15 cellular contexts compared by ENCODE assay signal in genomic region chr21:35178812-35179211, GRCh38.
DNase-seq lines count a peak whose midpoint lies in the region; ATAC-seq and TF ChIP-seq lines count a peak whose summit lies in the region.
"Had no signal": no experiment of that assay in that cellular context is flagged by ENCODE, and none has a peak within 500 bp of the region (broad histone marks: within the 10 kb centered on the region; RNA-seq: fewer than 3 reads in every experiment).

No MANE protein-coding gene starts in this region.

- H2AFZ ChIP-seq in SK-N-SH (ENCODE audit: low read depth), result no peak overlapping the region

- CTCF ChIA-PET in SK-N-SH (lab: Yijun Ruan, JAX) (no interaction called here), HEK293T (lab: Yijun Ruan, JAX) (no interaction called here)

- H3K9me3 ChIP-seq in SK-N-SH, result no peaks in the 10 kb centered on the region
- H3K9me3 ChIP-seq: tibial artery had no signal

- H3K4me3 Mint-ChIP-seq in activated naive CD8-positive, alpha-beta T cell treated with anti-CD3 and anti-CD28 coated beads, Interleukin-2, amount 50 U/mL, for 24 hours, result no peak overlapping the region
- H3K4me3 Mint-ChIP-seq in nephron, result no peak overlapping the region
- H3K4me3 Mint-ChIP-seq in mesothelial cell of epicardium, result no peak overlapping the region
- H3K4me3 Mint-ChIP-seq: effector memory CD8-positive, alpha-beta T cell had no signal

- H3K4me2 ChIP-seq in SK-N-SH, result no peak overlapping the region

- H3K9me2 ChIP-seq in SK-N-SH, result no peaks in the 10 kb centered on the region

- WGBS in SK-N-SH (ENCODE audit: low lambda C conversion rate), result 22% methylated on average over 1 of the region's 1 CpG

- H3K27me3 ChIP-seq in SK-N-SH (ENCODE audit: insufficient read depth), result no peaks in the 10 kb centered on the region
- H3K27me3 ChIP-seq: heart left ventricle, tibial artery had no signal

- H3K79me2 ChIP-seq in SK-N-SH (ENCODE audit: insufficient read depth), result no peaks in the 10 kb centered on the region

- H3K36me3 Mint-ChIP-seq in activated naive CD8-positive, alpha-beta T cell treated with anti-CD3 and anti-CD28 coated beads, Interleukin-2, amount 50 U/mL, for 24 hours (ENCODE audit: low read depth), result peaks cover 3% of the 10 kb centered on the region
- H3K36me3 Mint-ChIP-seq in nephron (ENCODE audit: low read depth) (no peaks in the 10 kb centered on the region), mesothelial cell of epicardium (no peaks in the 10 kb centered on the region)

- no peak for TF ChIP-seq EP300 in SK-N-SH (IDR thresholded peaks at IDR 0.05; ENCODE audit: borderline replicate concordance in 1 of 2, low read depth in 1 of 2, low read length in 1 of 2)

- H3K9ac ChIP-seq in SK-N-SH, result no peak overlapping the region

- H3K9me3 Mint-ChIP-seq in activated naive CD8-positive, alpha-beta T cell treated with anti-CD3 and anti-CD28 coated beads, Interleukin-2, amount 50 U/mL, for 24 hours, result peaks cover 20% of the 10 kb centered on the region
- H3K9me3 Mint-ChIP-seq in nephron, result peaks cover 21% of the 10 kb centered on the region
- peaks cover 15% of the 10 kb centered on the region for H3K9me3 Mint-ChIP-seq in mesothelial cell of epicardium
- H3K9me3 Mint-ChIP-seq: effector memory CD8-positive, alpha-beta T cell had no signal

- no peak for DNase-seq in SK-N-SH
- peak; percentile 98 for DNase-seq in LHCN-M2 (ENCODE audit: low read depth)
- DNase-seq in activated naive CD8-positive, alpha-beta T cell treated with anti-CD3 and anti-CD28 coated beads, Interleukin-2, amount 50 U/mL, for 24 hours, result no peak
- DNase-seq in HEK293T (ENCODE audit: extremely low spot score), result no peak
- DNase-seq in mesothelial cell of epicardium (ENCODE audit: low spot score in 2 of 2, unreplicated experiment in 2 of 2), result no peak
- DNase-seq: effector memory CD8-positive, alpha-beta T cell; heart left ventricle; left ventricle myocardium inferior; OCI-M1; T-helper 9 cell; tibial artery had no signal

- H3K4me1 ChIP-seq in SK-N-SH (ENCODE audit: control insufficient read depth in 1 of 2, insufficient read depth in 2 of 2, low read depth in 1 of 2, low read length in 1 of 2), result no peaks in the 10 kb centered on the region; a peak in 1 of 4 replicates
- H3K4me1 ChIP-seq: heart left ventricle, left ventricle myocardium inferior, tibial artery had no signal

- H3K4me3 ChIP-seq in SK-N-SH (ENCODE audit: low read depth in 2 of 2, low read length in 1 of 2), result no peak overlapping the region
- H3K4me3 ChIP-seq: heart left ventricle, left ventricle myocardium inferior, tibial artery had no signal

- TF ChIP-seq CTCF in SK-N-SH (IDR thresholded peaks at IDR 0.05) (no peak), nephron (IDR thresholded peaks at IDR 0.05; ENCODE audit: unreplicated experiment in 3 of 3) (no peak), mesothelial cell of epicardium (IDR thresholded peaks at IDR 0.05; ENCODE audit: unreplicated experiment) (no peak)

- peaks cover 6% of the 10 kb centered on the region for H3F3A ChIP-seq in SK-N-SH (replicated peaks; ENCODE audit: insufficient read depth)

- ATAC-seq in SK-N-SH treated with all-trans-retinoic acid at 6 μM for 48 hours (no peak), GM19397 (IDR thresholded peaks at IDR 0.05; ENCODE audit: unreplicated experiment) (no peak)
- ATAC-seq in activated naive CD8-positive, alpha-beta T cell treated with anti-CD3 and anti-CD28 coated beads, Interleukin-2, amount 50 U/mL, for 24 hours, result peak; percentile 94
- ATAC-seq: effector memory CD8-positive, alpha-beta T cell; heart left ventricle had no signal

- peak overlapping the region; percentile 61 for H3K27ac Mint-ChIP-seq in activated naive CD8-positive, alpha-beta T cell treated with anti-CD3 and anti-CD28 coated beads, Interleukin-2, amount 50 U/mL, for 24 hours
- peak overlapping the region in 2 of 3 experiments; percentile 78 to 89 for H3K27ac Mint-ChIP-seq in nephron
- H3K27ac Mint-ChIP-seq in mesothelial cell of epicardium, result no peak overlapping the region
- H3K27ac Mint-ChIP-seq: effector memory CD8-positive, alpha-beta T cell had no signal

- POLR2A ChIA-PET in SK-N-SH (lab: Yijun Ruan, JAX) (no interaction called here), HEK293T (lab: Yijun Ruan, JAX) (no interaction called here)

- H3K36me3 ChIP-seq in SK-N-SH (replicated peaks in 1 of 2; ENCODE audit: control insufficient read depth in 1 of 2, insufficient read depth in 2 of 2, low read length in 1 of 2), result no peaks in the 10 kb centered on the region
- H3K36me3 ChIP-seq: heart left ventricle, left ventricle myocardium inferior, tibial artery had no signal

- peaks cover 21% of the 10 kb centered on the region for H3K4me1 Mint-ChIP-seq in activated naive CD8-positive, alpha-beta T cell treated with anti-CD3 and anti-CD28 coated beads, Interleukin-2, amount 50 U/mL, for 24 hours
- H3K4me1 Mint-ChIP-seq in nephron (peaks cover 6% of the 10 kb centered on the region), mesothelial cell of epicardium (no peaks in the 10 kb centered on the region)

- no peak overlapping the region for H3K27ac ChIP-seq in SK-N-SH (ENCODE audit: low read depth in 2 of 2, low read length in 1 of 2)
- H3K27ac ChIP-seq: 22Rv1, heart left ventricle, left ventricle myocardium inferior, tibial artery had no signal

- H3K27me3 Mint-ChIP-seq in activated naive CD8-positive, alpha-beta T cell treated with anti-CD3 and anti-CD28 coated beads, Interleukin-2, amount 50 U/mL, for 24 hours, result no peaks in the 10 kb centered on the region
- H3K27me3 Mint-ChIP-seq in nephron (ENCODE audit: low read depth), result no peaks in the 10 kb centered on the region
- no peaks in the 10 kb centered on the region for H3K27me3 Mint-ChIP-seq in mesothelial cell of epicardium (ENCODE audit: low read depth)

- H4K20me1 ChIP-seq in SK-N-SH (ENCODE audit: insufficient read depth), result no peaks in the 10 kb centered on the region

- TF ChIP-seq RAD21 in SK-N-SH (IDR thresholded peaks at IDR 0.05; ENCODE audit: low read length), result no peak

TF ChIP-seq in SK-N-SH, 30 proteins besides CTCF, POLR2A, EP300 and RAD21:
- TF ChIP-seq RCOR1 (IDR thresholded peaks at IDR 0.05; ENCODE audit: low read length) (no peak), MEF2A (IDR thresholded peaks at IDR 0.05; ENCODE audit: borderline replicate concordance, low read depth) (no peak), RXRA (IDR thresholded peaks at IDR 0.05; ENCODE audit: borderline replicate concordance, low read depth) (no peak), FOSL2 (IDR thresholded peaks at IDR 0.05; ENCODE audit: borderline replicate concordance, low read depth) (peak; percentile 42; the same call in 1 of the 2 replicates)
TF ChIP-seq in SK-N-SH: peak in this region for 1.

TF ChIP-seq in SK-N-SH treated with all-trans-retinoic acid at 6 μM for 48 hours, 23 proteins besides CTCF, POLR2A, EP300 and RAD21 (continues in another document):
- TF ChIP-seq RARB (CRISPR knock-in tag; IDR thresholded peaks at IDR 0.05), result no peak
- no peak for TF ChIP-seq ZFP3 (CRISPR knock-in tag; IDR thresholded peaks at IDR 0.05)
- no peak for TF ChIP-seq OSR1 (CRISPR knock-in tag; IDR thresholded peaks at IDR 0.05)
- TF ChIP-seq TOX (CRISPR knock-in tag; IDR thresholded peaks at IDR 0.05; ENCODE audit: borderline replicate concordance), result no peak
- no peak for TF ChIP-seq ISL1 (CRISPR knock-in tag; IDR thresholded peaks at IDR 0.05)
- TF ChIP-seq CSRNP3 (CRISPR knock-in tag; IDR thresholded peaks at IDR 0.05), result no peak

TF ChIP-seq in HEK293T, 16 proteins besides CTCF, POLR2A, EP300 and RAD21:
- TF ChIP-seq HDGF (IDR thresholded peaks at IDR 0.05; ENCODE audit: borderline replicate concordance) (no peak), BHLHE40 (IDR thresholded peaks at IDR 0.05; ENCODE audit: borderline replicate concordance) (no peak), FOXM1 (IDR thresholded peaks at IDR 0.05; ENCODE audit: borderline replicate concordance) (no peak), ELF4 (IDR thresholded peaks at IDR 0.05) (no peak), SUZ12 (IDR thresholded peaks at IDR 0.05) (no peak), NFRKB (IDR thresholded peaks at IDR 0.05) (no peak), ZNF384 (IDR thresholded peaks at IDR 0.05) (no peak), LEF1 (IDR thresholded peaks at IDR 0.05; ENCODE audit: borderline replicate concordance) (no peak), SP1 (IDR thresholded peaks at IDR 0.05) (no peak), ARNT (IDR thresholded peaks at IDR 0.05) (no peak), FOXA1 (IDR thresholded peaks at IDR 0.05) (no peak), PKNOX1 (IDR thresholded peaks at IDR 0.05) (no peak), TARDBP (IDR thresholded peaks at IDR 0.05) (no peak), L3MBTL2 (conservative IDR thresholded peaks at IDR 0.05) (no peak)
